Comparison of ENCODE assay signal across 9 cellular contexts in the genomic region with DNA sequence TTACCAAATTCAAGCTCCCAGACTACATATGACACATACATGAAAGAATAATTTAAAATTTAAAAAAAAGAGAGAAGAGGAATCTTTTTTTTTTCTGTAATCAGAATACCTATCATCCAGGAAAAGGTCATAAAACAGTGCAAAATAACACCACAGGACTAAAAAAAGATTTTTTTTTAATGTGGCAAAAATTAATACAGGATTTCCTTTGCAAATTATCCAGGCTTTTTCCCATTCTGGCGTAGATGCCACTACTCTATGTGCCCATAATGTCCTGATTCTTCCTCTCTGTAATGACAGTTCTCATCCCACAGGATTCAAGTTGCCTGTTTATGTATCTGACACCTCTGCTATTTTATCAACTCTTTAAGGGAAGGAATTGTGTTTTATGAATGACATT.
"Had no signal": no experiment of that assay in that cellular context is flagged by ENCODE, and none has a peak within 500 bp of the region (broad histone marks: within the 10 kb centered on the region; RNA-seq: fewer than 3 reads in every experiment).

No MANE protein-coding gene starts in this region.

- ATAC-seq: HCT116, HepG2 had no signal

- H3K27me3 Mint-ChIP-seq: IgD-negative memory B cell had no signal

- H3K9me3 ChIP-seq: HAP-1 had no signal

- H3K4me1 ChIP-seq: HAP-1 had no signal

- H3K27ac Mint-ChIP-seq: HFFc6 had no signal

- H3K36me3 ChIP-seq: HAP-1 had no signal

- H3K4me3 Mint-ChIP-seq: HFFc6, IgD-negative memory B cell had no signal

- DNase-seq: GM23248, GOT3, H7, HFFc6 had no signal

- H3K4me3 ChIP-seq: GM23248, HAP-1 had no signal

- H3K27ac ChIP-seq: GM23248, HL-60 had no signal

- H3K9ac ChIP-seq: GM23248 had no signal

- H2AFZ ChIP-seq: GM23248 had no signal

- FAIRE-seq: HepG2 had no signal

- H3K4me1 Mint-ChIP-seq: IgD-negative memory B cell had no signal
